7 cellular contexts compared by ENCODE assay signal in genomic region chr12:108322998-108323397, GRCh38. TPM values are rescaled to one million over a fixed set of nuclear protein-coding genes. Genes with fewer than 3 reads are reported as not detected.
"Had no signal": no experiment of that assay in that cellular context is flagged by ENCODE, and none has a peak within 500 bp of the region (broad histone marks: within the 10 kb centered on the region; RNA-seq: fewer than 3 reads in every experiment).

No MANE protein-coding gene starts in this region.

- ATAC-seq: HCT116, K562 had no signal

- DNase-seq: GM23248, GOT3, H7, HFFc6, IMR-90 had no signal

- H3K27ac Mint-ChIP-seq: HFFc6 had no signal

- H3K4me3 Mint-ChIP-seq: HFFc6 had no signal

RNA-seq across cellular contexts. Expression of gene CMKLR1, which starts 16.1 kb away (rescaled TPM):
- total RNA-seq: HFFc6, IMR-90 had no signal
